Comparison of ENCODE assay signal across 8 cellular contexts in the genomic region with DNA sequence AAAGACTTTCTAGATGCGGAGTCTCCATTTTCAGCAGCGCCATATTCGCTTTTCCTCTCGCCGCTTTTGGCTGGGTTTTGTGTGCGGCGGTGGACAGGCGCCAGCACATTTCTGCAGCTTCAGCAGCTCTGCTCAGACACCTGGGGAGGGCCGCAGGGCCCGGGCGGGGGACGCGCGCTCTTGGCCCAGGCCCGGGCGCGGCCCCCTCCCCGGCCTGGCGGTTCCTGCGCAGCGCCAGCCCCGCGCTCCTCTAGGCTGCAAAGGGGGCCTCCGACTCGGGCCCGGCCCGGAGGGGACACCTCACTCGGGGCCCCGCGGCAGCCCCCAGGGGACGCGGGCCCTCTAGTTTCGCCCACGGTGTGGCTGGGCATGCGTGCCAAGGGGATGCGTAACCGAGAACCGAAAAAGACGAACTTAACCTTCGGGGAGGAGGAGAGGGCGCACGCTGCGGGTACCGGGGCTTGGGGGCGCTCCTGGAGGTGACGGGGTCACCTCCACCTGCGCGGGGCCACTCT. TPM values are rescaled to one million over a fixed set of nuclear protein-coding genes. Genes with fewer than 3 reads are reported as not detected.
A peak's percentile ranks its signal among the peaks of the same experiment; 100 is the strongest.
DNase-seq lines count a peak whose midpoint lies in the region; ATAC-seq and TF ChIP-seq lines count a peak whose summit lies in the region.

No MANE protein-coding gene starts in this region.

- peaks cover 19% of the 10 kb centered on the region for H3K4me1 ChIP-seq in Karpas-422 (ENCODE audit: low read length)

- peak; percentile 59 for ATAC-seq in GM21390 (IDR thresholded peaks at IDR 0.05; ENCODE audit: unreplicated experiment)
- peak; percentile 75 to 89 for ATAC-seq in activated T-cell treated with anti-CD3 and anti-CD28 coated beads, Interleukin-2, amount 50 U/mL, for 72 hours (replicated peaks in 1 of 2)

- H3K4me3 Mint-ChIP-seq in Calu3 (ENCODE audit: low read depth, unreplicated experiment) (peak overlapping the region; percentile 80), nephron (peak overlapping the region; percentile 89 to 97 (median 90))
- H3K4me3 Mint-ChIP-seq in activated T-cell treated with anti-CD3 and anti-CD28 coated beads, Interleukin-2, amount 50 U/mL, for 72 hours: peak overlapping the region; percentile 93 to 94

- DNase-seq in Calu3 (peak; percentile 32), Karpas-422 (peak; percentile 51), fibroblast of mammary gland (ENCODE audit: low read depth) (peak; percentile 43), substantia nigra (lab: John Stamatoyannopoulos, UW) (peak in 43 of 49 donors; percentile 5 to 88 (median 60)), NCI-H226 (no peak)
- peak; percentile 77 to 86 for DNase-seq in activated T-cell treated with anti-CD3 and anti-CD28 coated beads, Interleukin-2, amount 50 U/mL, for 72 hours

- H3K4me3 ChIP-seq in Karpas-422 (ENCODE audit: low read length): peak overlapping the region; percentile 72
- peak overlapping the region; percentile 67 for H3K4me3 ChIP-seq in fibroblast of mammary gland (ENCODE audit: control insufficient read depth, low read depth, low read length)

- intact Hi-C loops in Calu3 (cut with micrococcal nuclease; ENCODE audit: unreplicated experiment): no loop called here

- H4K20me1 ChIP-seq in Karpas-422 (ENCODE audit: insufficient read depth, low read depth, low read length): no peaks in the 10 kb centered on the region

- no peaks in the 10 kb centered on the region for H3K9me3 ChIP-seq in Karpas-422 (ENCODE audit: low read length)

- H3K27me3 ChIP-seq in Karpas-422 (ENCODE audit: low read length): no peaks in the 10 kb centered on the region

- H3K9me3 Mint-ChIP-seq in Calu3 (ENCODE audit: low read depth, unreplicated experiment) (no peaks in the 10 kb centered on the region), nephron (no peaks in the 10 kb centered on the region)
- no peaks in the 10 kb centered on the region for H3K9me3 Mint-ChIP-seq in activated T-cell treated with anti-CD3 and anti-CD28 coated beads, Interleukin-2, amount 50 U/mL, for 72 hours

- H3K4me1 Mint-ChIP-seq in Calu3 (ENCODE audit: low read depth, unreplicated experiment) (peaks cover 4% of the 10 kb centered on the region), nephron (peaks cover 5% of the 10 kb centered on the region)
- peaks cover 38% of the 10 kb centered on the region for H3K4me1 Mint-ChIP-seq in activated T-cell treated with anti-CD3 and anti-CD28 coated beads, Interleukin-2, amount 50 U/mL, for 72 hours (ENCODE audit: low read depth)

- peak overlapping the region; percentile 75 for H3K9ac ChIP-seq in Karpas-422 (ENCODE audit: low read length)

- CTCF ChIA-PET in Calu3 (lab: Charles Lee): no interaction called here

- no peaks in the 10 kb centered on the region for H3K9me2 ChIP-seq in Karpas-422 (replicated peaks; ENCODE audit: insufficient read depth, low read length)

- H3K36me3 Mint-ChIP-seq in Calu3 (ENCODE audit: insufficient read depth, unreplicated experiment): peaks cover 13% of the 10 kb centered on the region
- H3K36me3 Mint-ChIP-seq in activated T-cell treated with anti-CD3 and anti-CD28 coated beads, Interleukin-2, amount 50 U/mL, for 72 hours (ENCODE audit: insufficient read depth in 2 of 2): peaks cover 5 to 8% of the 10 kb centered on the region in 2 donors
- H3K36me3 Mint-ChIP-seq in nephron (ENCODE audit: low read depth): no peaks in the 10 kb centered on the region

- H2AFZ ChIP-seq in Karpas-422 (ENCODE audit: low read length): peak overlapping the region; percentile 97

- H3K4me2 ChIP-seq in Karpas-422 (ENCODE audit: low read depth, low read length, poor library complexity, severe bottlenecking): peak overlapping the region; percentile 97

- H3K27me3 Mint-ChIP-seq in Calu3 (ENCODE audit: unreplicated experiment) (no peaks in the 10 kb centered on the region), nephron (ENCODE audit: low read depth) (peaks cover 60% of the 10 kb centered on the region)
- peaks cover 6% of the 10 kb centered on the region for H3K27me3 Mint-ChIP-seq in activated T-cell treated with anti-CD3 and anti-CD28 coated beads, Interleukin-2, amount 50 U/mL, for 72 hours (ENCODE audit: low read depth)

- no peaks in the 10 kb centered on the region for H3K36me3 ChIP-seq in Karpas-422 (ENCODE audit: insufficient read depth, low read length)

- no TSS peak for BruUV-seq in Calu3 (replicated peaks; lab: Mats Ljungman, UMichigan)

- no peak for TF ChIP-seq CTCF in Calu3 (IDR thresholded peaks at IDR 0.05; ENCODE audit: unreplicated experiment)
- TF ChIP-seq CTCF in fibroblast of mammary gland (conservative IDR thresholded peaks at IDR 0.05; ENCODE audit: control insufficient read depth, insufficient read depth, low read depth, low read length): no peak
- TF ChIP-seq CTCF in nephron (IDR thresholded peaks at IDR 0.05; ENCODE audit: unreplicated experiment in 3 of 3): no peak

- H3K27ac Mint-ChIP-seq in Calu3 (ENCODE audit: unreplicated experiment): peak overlapping the region; percentile 90
- H3K27ac Mint-ChIP-seq in activated T-cell treated with anti-CD3 and anti-CD28 coated beads, Interleukin-2, amount 50 U/mL, for 72 hours: peak overlapping the region; percentile 98
- peak overlapping the region; percentile 99 for H3K27ac Mint-ChIP-seq in nephron

- no peaks in the 10 kb centered on the region for H3K79me2 ChIP-seq in Karpas-422 (ENCODE audit: low read length)

- no peak overlapping the region for H3K27ac ChIP-seq in Karpas-422 (ENCODE audit: low read length)
- H3K27ac ChIP-seq in substantia nigra (ENCODE audit: low read depth, low read length, poor library complexity, severe bottlenecking): peak overlapping the region; percentile 98

RNA-seq across cellular contexts. Expression of a gene that starts 34.5 kb away (rescaled TPM):
- total RNA-seq in Calu3 (2022): not detected in 2 replicates
- total RNA-seq in Karpas-422 (2014; rRNA removed; shearing (Covaris generic); ENCODE audit: low replicate concordance): not detected in 2 replicates
- total RNA-seq in activated T-cell treated with anti-CD3 and anti-CD28 coated beads, Interleukin-2, amount 50 U/mL, for 72 hours: not detected
